Comparison of ENCODE assay signal across 13 cellular contexts in genomic region chr2:191728710-191729597, GRCh38. TPM values are rescaled to one million over a fixed set of nuclear protein-coding genes. Genes with fewer than 3 reads are reported as not detected.
DNase-seq lines count a peak whose midpoint lies in the region; ATAC-seq and TF ChIP-seq lines count a peak whose summit lies in the region.
"Had no signal": no experiment of that assay in that cellular context is flagged by ENCODE, and none has a peak within 500 bp of the region (broad histone marks: within the 10 kb centered on the region; RNA-seq: fewer than 3 reads in every experiment).

No MANE protein-coding gene starts in this region.

- no peaks in the 10 kb centered on the region for H3K4me1 ChIP-seq in RWPE2 (ENCODE audit: insufficient read depth, poor library complexity, severe bottlenecking)

- no peaks in the 10 kb centered on the region for H3K36me3 ChIP-seq in RWPE2 (ENCODE audit: low read depth)

- H3K4me3 ChIP-seq in RWPE2 (ENCODE audit: severe bottlenecking), result no peak overlapping the region

- ATAC-seq in HG02870 (IDR thresholded peaks at IDR 0.05; ENCODE audit: unreplicated experiment), result peak; percentile 68
- ATAC-seq in RWPE2 (ENCODE audit: low read depth), result 0 out of 3 replicates have a peak, but pooled peaks have one; percentile 36

- H3K9me3 ChIP-seq in RWPE2 (ENCODE audit: severe bottlenecking), result no peaks in the 10 kb centered on the region

- H3K27ac ChIP-seq in RWPE2 (ENCODE audit: poor library complexity, severe bottlenecking), result no peak overlapping the region

- DNase-seq in GM03348 (ENCODE audit: low spot score), result peak; percentile 20
- no peak for DNase-seq in RWPE2 (ENCODE audit: low spot score)
- peak; percentile 38 for DNase-seq in iris pigment epithelial cell (ENCODE audit: low read depth)
- DNase-seq in islet precursor cell, result no peak
- DNase-seq in NCI-H748 (lab: John Stamatoyannopoulos, UW; ENCODE audit: unreplicated experiment), result no peak
- DNase-seq in occipital lobe (lab: John Stamatoyannopoulos, UW), result no peak
- no peak for DNase-seq in NCI-H2171 (lab: John Stamatoyannopoulos, UW)
- DNase-seq: activated naive CD4-positive, alpha-beta T cell; CD4-positive, alpha-beta T cell; effector memory CD4-positive, alpha-beta T cell; NCI-H2081 treated with DMSO at 0.1 percent for 48 hours; SHP77 treated with DMSO at 0.1 percent for 48 hours had no signal

- no peak for TF ChIP-seq CTCF in RWPE2 (IDR thresholded peaks at IDR 0.05; ENCODE audit: poor library complexity, severe bottlenecking)

- no peaks in the 10 kb centered on the region for H3K27me3 ChIP-seq in RWPE2 (ENCODE audit: insufficient read depth, poor library complexity, severe bottlenecking)

RNA-seq across cellular contexts. Expression of gene NABP1, which starts 51.0 kb away (rescaled TPM):
- 9.2 TPM for total RNA-seq in occipital lobe

Comparison
In these comparisons a context has a peak if more than half of its experiments do, and no peak if none do; other contexts are left out.
1. DNase-seq: peak in GM03348 (single experiment) and iris pigment epithelial cell (single experiment); none in RWPE2 (single experiment), islet precursor cell (single experiment), NCI-H748 (single experiment), occipital lobe (single experiment) and NCI-H2171 (single experiment).